In genomic region chr2:108414945-108415344, GRCh38 we compare ENCODE assay signal across 18 cellular contexts. TPM values are rescaled to one million over a fixed set of nuclear protein-coding genes. Genes with fewer than 3 reads are reported as not detected.
DNase-seq lines count a peak whose midpoint lies in the region; ATAC-seq and TF ChIP-seq lines count a peak whose summit lies in the region.
"Had no signal": no experiment of that assay in that cellular context is flagged by ENCODE, and none has a peak within 500 bp of the region (broad histone marks: within the 10 kb centered on the region; RNA-seq: fewer than 3 reads in every experiment).

No MANE protein-coding gene starts in this region.

- H3K9ac ChIP-seq in Loucy (ENCODE audit: low read depth, low read length, poor library complexity, severe bottlenecking): no peak overlapping the region

- H3K36me3 Mint-ChIP-seq in activated CD8-positive, alpha-beta T cell treated with anti-CD3 and anti-CD28 coated beads for 36 hours (ENCODE audit: low read depth): no peaks in the 10 kb centered on the region
- no peaks in the 10 kb centered on the region for H3K36me3 Mint-ChIP-seq in activated CD8-positive, alpha-beta T cell treated with anti-CD3 and anti-CD28 coated beads, Interleukin-2, amount 10 ng/mL, durations not matched to agents 7 days and 5 days (ENCODE audit: low read depth)
- no peaks in the 10 kb centered on the region for H3K36me3 Mint-ChIP-seq in WTC11
- H3K36me3 Mint-ChIP-seq: CD4-positive, CD25-positive, alpha-beta regulatory T cell had no signal

- no peaks in the 10 kb centered on the region for H3K9me3 ChIP-seq in Loucy (ENCODE audit: insufficient read depth, low read depth, low read length)
- H3K9me3 ChIP-seq: SJCRH30 had no signal

- no peaks in the 10 kb centered on the region for H3K79me2 ChIP-seq in Loucy (ENCODE audit: insufficient read depth, low read length)

- no peaks in the 10 kb centered on the region for H3K9me2 ChIP-seq in Loucy (replicated peaks; ENCODE audit: low read depth, low read length)

- H2AFZ ChIP-seq in Loucy (ENCODE audit: low read length): 0 out of 2 replicates have a peak overlapping the region, but pooled peaks have one; percentile 33

- H3K36me3 ChIP-seq in Loucy (ENCODE audit: insufficient read depth, low read length): no peaks in the 10 kb centered on the region
- H3K36me3 ChIP-seq: SJCRH30 had no signal

- H3K4me3 Mint-ChIP-seq in activated CD8-positive, alpha-beta T cell treated with anti-CD3 and anti-CD28 coated beads for 36 hours: no peak overlapping the region
- H3K4me3 Mint-ChIP-seq in activated CD8-positive, alpha-beta T cell treated with anti-CD3 and anti-CD28 coated beads, Interleukin-2, amount 10 ng/mL, durations not matched to agents 7 days and 5 days: no peak overlapping the region
- H3K4me3 Mint-ChIP-seq in WTC11: no peak overlapping the region
- H3K4me3 Mint-ChIP-seq: CD4-positive, CD25-positive, alpha-beta regulatory T cell had no signal

- no peak for TF ChIP-seq CTCF in activated CD8-positive, alpha-beta T cell treated with anti-CD3 and anti-CD28 coated beads for 36 hours (IDR thresholded peaks at IDR 0.05)
- TF ChIP-seq CTCF in Loucy (conservative IDR thresholded peaks at IDR 0.05; ENCODE audit: low read length) (no peak), WTC11 (IDR thresholded peaks at IDR 0.05) (no peak)

- DNase-seq in activated CD8-positive, alpha-beta T cell treated with anti-CD3 and anti-CD28 coated beads for 36 hours: no peak
- DNase-seq in activated CD8-positive, alpha-beta T cell treated with anti-CD3 and anti-CD28 coated beads, Interleukin-2, amount 10 ng/mL, durations not matched to agents 7 days and 5 days: no peak
- no peak for DNase-seq in WTC11 (ENCODE audit: low spot score)
- no peak for DNase-seq in foreskin melanocyte
- no peak for DNase-seq in HK-2 (ENCODE audit: unreplicated experiment)
- no peak for DNase-seq in mucosa of gallbladder (ENCODE audit: low spot score)
- DNase-seq: CD4-positive, CD25-positive, alpha-beta regulatory T cell; EL; GF-D8; KBM-7; NCI-H1694; NCI-H2081; NCI-H446; NCI-H526; SJCRH30; T-helper 1 cell had no signal

- no peak overlapping the region for H3K4me3 ChIP-seq in Loucy (ENCODE audit: low read length, poor library complexity, severe bottlenecking)
- H3K4me3 ChIP-seq: SJCRH30 had no signal

- H3K27me3 ChIP-seq in Loucy (ENCODE audit: insufficient read depth, low read length, poor library complexity, severe bottlenecking): no peaks in the 10 kb centered on the region
- H3K27me3 ChIP-seq: SJCRH30 had no signal

- intact Hi-C loops in activated CD8-positive, alpha-beta T cell treated with anti-CD3 and anti-CD28 coated beads for 36 hours (cut with micrococcal nuclease): no loop called here

- peak; percentile 47 for ATAC-seq in activated CD8-positive, alpha-beta T cell treated with anti-CD3 and anti-CD28 coated beads for 36 hours
- ATAC-seq in activated CD8-positive, alpha-beta T cell treated with anti-CD3 and anti-CD28 coated beads, Interleukin-2, amount 10 ng/mL, durations not matched to agents 7 days and 5 days: no peak
- peak; percentile 57 for ATAC-seq in WTC11
- ATAC-seq: Panc1 had no signal

- no peaks in the 10 kb centered on the region for H4K20me1 ChIP-seq in Loucy (ENCODE audit: insufficient read depth, low read length, poor library complexity, severe bottlenecking)

- POLR2A ChIA-PET in activated CD8-positive, alpha-beta T cell treated with anti-CD3 and anti-CD28 coated beads for 36 hours (lab: Charles Lee): interaction anchor here (0.6 kb wide), 1 partner anchor 23 kb away, joined by 3 read pairs; no protein-coding TSS in a partner anchor
- POLR2A ChIA-PET in activated CD8-positive, alpha-beta T cell treated with anti-CD3 and anti-CD28 coated beads, Interleukin-2, amount 10 ng/mL, durations not matched to agents 7 days and 5 days (lab: Charles Lee): no interaction called here
- POLR2A ChIA-PET in WTC11 (lab: Charles Lee): no interaction called here

- no peaks in the 10 kb centered on the region for H3K4me1 ChIP-seq in Loucy (ENCODE audit: insufficient read depth, low read length, poor library complexity, severe bottlenecking)

- CTCF ChIA-PET in activated CD8-positive, alpha-beta T cell treated with anti-CD3 and anti-CD28 coated beads for 36 hours (lab: Charles Lee): no interaction called here
- CTCF ChIA-PET in activated CD8-positive, alpha-beta T cell treated with anti-CD3 and anti-CD28 coated beads, Interleukin-2, amount 10 ng/mL, durations not matched to agents 7 days and 5 days (lab: Charles Lee): no interaction called here
- CTCF ChIA-PET in WTC11 (lab: Charles Lee): no interaction called here

- no peaks in the 10 kb centered on the region for H3F3A ChIP-seq in Loucy (ENCODE audit: low read depth)

- no peak overlapping the region for H3K27ac Mint-ChIP-seq in activated CD8-positive, alpha-beta T cell treated with anti-CD3 and anti-CD28 coated beads for 36 hours
- H3K27ac Mint-ChIP-seq in activated CD8-positive, alpha-beta T cell treated with anti-CD3 and anti-CD28 coated beads, Interleukin-2, amount 10 ng/mL, durations not matched to agents 7 days and 5 days: no peak overlapping the region
- H3K27ac Mint-ChIP-seq in WTC11: no peak overlapping the region
- H3K27ac Mint-ChIP-seq: CD4-positive, CD25-positive, alpha-beta regulatory T cell had no signal

- H3K4me1 Mint-ChIP-seq in activated CD8-positive, alpha-beta T cell treated with anti-CD3 and anti-CD28 coated beads for 36 hours (ENCODE audit: low read depth): no peaks in the 10 kb centered on the region
- no peaks in the 10 kb centered on the region for H3K4me1 Mint-ChIP-seq in activated CD8-positive, alpha-beta T cell treated with anti-CD3 and anti-CD28 coated beads, Interleukin-2, amount 10 ng/mL, durations not matched to agents 7 days and 5 days (ENCODE audit: low read depth)
- no peaks in the 10 kb centered on the region for H3K4me1 Mint-ChIP-seq in WTC11
- H3K4me1 Mint-ChIP-seq: CD4-positive, CD25-positive, alpha-beta regulatory T cell had no signal

- H3K9me3 Mint-ChIP-seq in activated CD8-positive, alpha-beta T cell treated with anti-CD3 and anti-CD28 coated beads for 36 hours: no peaks in the 10 kb centered on the region
- no peaks in the 10 kb centered on the region for H3K9me3 Mint-ChIP-seq in activated CD8-positive, alpha-beta T cell treated with anti-CD3 and anti-CD28 coated beads, Interleukin-2, amount 10 ng/mL, durations not matched to agents 7 days and 5 days (ENCODE audit: insufficient read depth)
- peaks cover 5% of the 10 kb centered on the region; the same call in 1 of the 2 replicates for H3K9me3 Mint-ChIP-seq in WTC11

- no peaks in the 10 kb centered on the region for H3K27me3 Mint-ChIP-seq in activated CD8-positive, alpha-beta T cell treated with anti-CD3 and anti-CD28 coated beads for 36 hours
- H3K27me3 Mint-ChIP-seq in activated CD8-positive, alpha-beta T cell treated with anti-CD3 and anti-CD28 coated beads, Interleukin-2, amount 10 ng/mL, durations not matched to agents 7 days and 5 days (ENCODE audit: low read depth): peaks cover 4% of the 10 kb centered on the region
- no peaks in the 10 kb centered on the region for H3K27me3 Mint-ChIP-seq in WTC11 (ENCODE audit: low read depth)

- H3K4me2 ChIP-seq in Loucy (ENCODE audit: low read depth, low read length, poor library complexity, severe bottlenecking): no peak overlapping the region

TF ChIP-seq in WTC11, 78 proteins besides CTCF, POLR2A, EP300 and RAD21:
- TF ChIP-seq HMGA2 (CRISPR knock-in tag; IDR thresholded peaks at IDR 0.05) (0 out of 2 replicates have a peak, but pooled peaks have one; percentile 17), CREB1 (CRISPR knock-in tag; IDR thresholded peaks at IDR 0.05) (no peak), ZNF281 (CRISPR knock-in tag; IDR thresholded peaks at IDR 0.05) (no peak), FOXK1 (CRISPR knock-in tag; IDR thresholded peaks at IDR 0.05) (no peak)
TF ChIP-seq in WTC11: peak in this region for 1.

RNA-seq across cellular contexts. Expression of gene GCC2, which starts 34.1 kb away (rescaled TPM):
- 10 to 100 TPM; 39.0 to 44.1 TPM for total RNA-seq in activated CD8-positive, alpha-beta T cell treated with anti-CD3 and anti-CD28 coated beads for 36 hours
- total RNA-seq in activated CD8-positive, alpha-beta T cell treated with anti-CD3 and anti-CD28 coated beads, Interleukin-2, amount 10 ng/mL, durations not matched to agents 7 days and 5 days: 10 to 100 TPM; 38.8 to 41.4 TPM
- total RNA-seq in WTC11 (2021) (45.1 to 66.5 TPM (median 48.0 TPM) in 3 replicates), mucosa of gallbladder (85.7 TPM)

RNA-seq across cellular contexts. Expression of gene SULT1C4, which starts 37.2 kb away (rescaled TPM):
- total RNA-seq in activated CD8-positive, alpha-beta T cell treated with anti-CD3 and anti-CD28 coated beads for 36 hours: not detected
- not detected for total RNA-seq in activated CD8-positive, alpha-beta T cell treated with anti-CD3 and anti-CD28 coated beads, Interleukin-2, amount 10 ng/mL, durations not matched to agents 7 days and 5 days
- total RNA-seq in WTC11 (2021): 4.3 to 4.9 TPM (median 4.6 TPM) in 3 replicates
- total RNA-seq in mucosa of gallbladder: 117 TPM

Comparison
In these comparisons a context has a peak if more than half of its experiments do, and no peak if none do; other contexts are left out.
1. RNA of gene SULT1C4, which starts 37.2 kb away (total RNA-seq): 117 TPM in mucosa of gallbladder (single experiment); 4.3 to 4.9 TPM in WTC11, not detected in activated CD8-positive, alpha-beta T cell treated with anti-CD3 and anti-CD28 coated beads for 36 hours and not detected in activated CD8-positive, alpha-beta T cell treated with anti-CD3 and anti-CD28 coated beads, Interleukin-2, amount 10 ng/mL, durations not matched to agents 7 days and 5 days; every median in the first group is over 10 times any median in the second.